In the genomic region with DNA sequence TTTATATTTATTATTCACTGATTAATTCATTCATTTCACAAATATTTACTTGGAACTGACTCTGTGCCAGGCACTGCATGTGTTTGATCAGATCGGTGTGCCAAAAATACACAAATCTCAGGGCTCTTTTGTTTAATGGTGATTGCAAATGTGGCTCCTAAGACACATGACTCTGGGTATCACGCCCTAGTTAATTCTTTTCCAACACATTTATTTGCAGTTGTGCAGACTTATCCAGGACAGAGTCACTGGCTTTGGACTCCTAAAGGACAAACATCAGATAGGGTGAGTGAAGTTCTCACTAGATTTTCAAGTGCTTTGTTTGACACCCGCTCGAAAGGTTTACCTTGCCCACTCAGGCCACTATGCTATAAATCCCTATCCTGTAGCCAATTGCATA, we compare ENCODE assay signal across 26 cellular contexts.
"Had no signal": no experiment of that assay in that cellular context is flagged by ENCODE, and none has a peak within 500 bp of the region (broad histone marks: within the 10 kb centered on the region; RNA-seq: fewer than 3 reads in every experiment).

No MANE protein-coding gene starts in this region.

- H3K36me3 ChIP-seq: lower lobe of right lung, ovary, right atrium auricular region, right lobe of liver, thyroid gland, transverse colon, upper lobe of left lung, vagina had no signal

- H3K4me1 ChIP-seq: lower lobe of right lung, right atrium auricular region, right lobe of liver, testis, thyroid gland, upper lobe of left lung, vagina had no signal

- H3K27ac ChIP-seq: lower lobe of right lung, ovary, right atrium auricular region, right lobe of liver, testis, thyroid gland, transverse colon, upper lobe of left lung, vagina had no signal

- H3K9me3 ChIP-seq: lower lobe of right lung, ovary, right lobe of liver, testis, thyroid gland, transverse colon, upper lobe of left lung, vagina had no signal

- DNase-seq: hypothalamus; kidney glomerular epithelial cell; left cardiac atrium; lower lobe of right lung; mammary epithelial cell; mesenchymal stem cell; naive B cell; natural killer cell; nephron progenitor cell; ovary; right lobe of liver; stimulated activated CD4-positive, alpha-beta T cell treated with anti-CD3 and anti-CD28 coated beads, Interleukin-1b, Interleukin-23, amount 100 ng/mL, for 48 hours; stimulated activated CD4-positive, alpha-beta T cell treated with anti-CD3 and anti-CD28 coated beads, Interleukin-2, amount 100 ng/mL, for 48 hours; stimulated activated CD4-positive, alpha-beta T cell treated with anti-CD3 and anti-CD28 coated beads, Interleukin-4, amount 100 ng/mL, for 4 hours; stimulated activated CD8-positive, alpha-beta memory T cell treated with anti-CD3 and anti-CD28 coated beads, Interleukin-4, amount 100 ng/mL, for 48 hours; stimulated activated naive CD4-positive, alpha-beta T cell treated with Interleukin-2 at 50 U/mL for 16 hours; stimulated activated naive CD8-positive, alpha-beta T cell treated with anti-CD3 and anti-CD28 coated beads, Interleukin-15, amount 100 ng/mL, for 72 hours; testis; thyroid gland; transverse colon; upper lobe of left lung had no signal

- H3K27me3 ChIP-seq: ovary, right atrium auricular region, right lobe of liver, testis, thyroid gland, transverse colon, upper lobe of left lung, vagina had no signal

- ATAC-seq: left cardiac atrium; left lobe of liver; natural killer cell; right lobe of liver; stimulated activated memory B cell treated with anti-CD40 and anti-IgM and Interleukin-4, amounts not matched to agents 10 μg/mL and 1 μg/mL and 100 μg/mL, for 72 hours; stimulated activated naive CD8-positive, alpha-beta T cell treated with anti-CD3 and anti-CD28 coated beads, Interleukin-15, amount 100 ng/mL, for 72 hours had no signal

- H3K4me3 ChIP-seq: lower lobe of right lung, ovary, right atrium auricular region, right lobe of liver, smooth muscle cell, testis, thyroid gland, transverse colon, upper lobe of left lung, vagina had no signal
